In genomic region chr5:53542917-53543316, GRCh38 we compare ENCODE assay signal across 18 cellular contexts.
"Had no signal": no experiment of that assay in that cellular context is flagged by ENCODE, and none has a peak within 500 bp of the region (broad histone marks: within the 10 kb centered on the region; RNA-seq: fewer than 3 reads in every experiment).

No MANE protein-coding gene starts in this region.

- H3K4me3 ChIP-seq: coronary artery, esophagus muscularis mucosa, testis had no signal

- DNase-seq: activated B cell treated with CpG ODN at 0.5 μM for 24 hours; activated CD4-positive, alpha-beta memory T cell treated with anti-CD3 and anti-CD28 coated beads for 36 hours; activated CD4-positive, alpha-beta T cell treated with anti-CD3 and anti-CD28 coated beads for 4 hours; activated naive CD4-positive, alpha-beta T cell treated with Interleukin-2 at 50 U/mL for 16 hours; activated naive CD8-positive, alpha-beta T cell treated with anti-CD3 and anti-CD28 coated beads for 36 hours; activated T-cell treated with anti-CD3 and anti-CD28 coated beads, Interleukin-2, amount 50 U/mL, for 48 hours; amniotic stem cell; hippocampal formation; nucleus accumbens; posterior cingulate gyrus; stimulated activated CD4-positive, alpha-beta T cell treated with anti-CD3 and anti-CD28 coated beads, Interleukin-2, amount 100 ng/mL, for 48 hours; stimulated activated CD8-positive, alpha-beta memory T cell treated with anti-CD3 and anti-CD28 coated beads, Interleukin-4, amount 100 ng/mL, for 48 hours; stimulated activated naive CD4-positive, alpha-beta T cell; T1000; testis had no signal

- H3K9me3 ChIP-seq: esophagus muscularis mucosa, testis had no signal

- ATAC-seq: sciatic nerve had no signal

- H3K27ac ChIP-seq: coronary artery, esophagus muscularis mucosa, testis had no signal

- H3K4me1 ChIP-seq: esophagus muscularis mucosa, testis had no signal

- H3K27me3 ChIP-seq: esophagus muscularis mucosa, testis had no signal

- H3K36me3 ChIP-seq: esophagus muscularis mucosa had no signal
